ENCODE assay signal across 8 cellular contexts in genomic region chr17:76623271-76624146, GRCh38. TPM values are rescaled to one million over a fixed set of nuclear protein-coding genes. Genes with fewer than 3 reads are reported as not detected.
DNase-seq lines count a peak whose midpoint lies in the region; ATAC-seq and TF ChIP-seq lines count a peak whose summit lies in the region.

No MANE protein-coding gene starts in this region.

- ATAC-seq in gastroesophageal sphincter (peak; percentile 92), HG02870 (IDR thresholded peaks at IDR 0.05; ENCODE audit: unreplicated experiment) (no peak)

- TF ChIP-seq RAD21 in SK-N-SH (IDR thresholded peaks at IDR 0.05; ENCODE audit: low read length) = peak; percentile 91

- peak in 1 of 2 experiments; percentile 3; a peak in 1 of 4 replicates for TF ChIP-seq EP300 in SK-N-SH (IDR thresholded peaks at IDR 0.05; ENCODE audit: borderline replicate concordance in 1 of 2, low read depth in 1 of 2, low read length in 1 of 2)
- TF ChIP-seq EP300 in gastroesophageal sphincter (IDR thresholded peaks at IDR 0.05) = no peak
- no peak for TF ChIP-seq EP300 in ovary (IDR thresholded peaks at IDR 0.05)

- 22% methylated on average over 18 of the region's 18 CpGs for WGBS in SK-N-SH (ENCODE audit: low lambda C conversion rate)
- 15 to 21% methylated on average over 13 to 18 of the region's 18 CpGs for WGBS in gastroesophageal sphincter (ENCODE audit: low coverage in 1 of 2), 2 donors
- WGBS in ovary, 3 donors = 18 to 23% (median 21%) methylated on average over 18 of the region's 18 CpGs
- 29 to 31% methylated on average over 18 of the region's 18 CpGs for whole genome bisulfite sequencing in thyroid gland, 2 donors

- no peaks in the 10 kb centered on the region for H3K79me2 ChIP-seq in SK-N-SH (ENCODE audit: insufficient read depth)

- peak; percentile 17 for DNase-seq in DMS79 (lab: John Stamatoyannopoulos, UW)
- peak; percentile 78 for DNase-seq in LoVo (ENCODE audit: low spot score)
- DNase-seq in SK-N-SH = peak; percentile 94
- DNase-seq in activated gamma-delta T cell treated with anti-CD3 and anti-CD28 coated beads, Interleukin-2, amount 50 U/mL, for 16 hours (ENCODE audit: low read depth) = peak; percentile 52
- peak; percentile 62 to 87 (median 79) for DNase-seq in ovary
- peak; percentile 72 to 78 for DNase-seq in thyroid gland

- intact Hi-C loops in ovary (cut with DNase I) (loop anchor here in 2 of 4 donors (10.0 kb wide), 2 partner anchors 91 to 99 kb away; partner anchors contain the start of gene MXRA7 (in 1 of the 2)), thyroid gland (cut with DNase I) (loop anchor here (10.0 kb wide), 2 partner anchors 91 to 99 kb away; partner anchors contain the start of gene MXRA7)

- H3K27ac ChIP-seq in SK-N-SH (ENCODE audit: low read depth in 2 of 2, low read length in 1 of 2) (peak overlapping the region; percentile 47 to 53; a peak in 3 of 4 replicates), gastroesophageal sphincter (no peak overlapping the region), ovary (no peak overlapping the region), thyroid gland (no peak overlapping the region)

- H3K4me1 ChIP-seq in SK-N-SH (ENCODE audit: control insufficient read depth in 1 of 2, insufficient read depth in 2 of 2, low read depth in 1 of 2, low read length in 1 of 2) (0 out of 4 replicates have a peak, but pooled peaks cover 0 to 8% of the 10 kb centered on the region in 2 experiments), gastroesophageal sphincter (peaks cover 0 to 5% (median 0%) of the 10 kb centered on the region in 3 donors), ovary (ENCODE audit: insufficient read depth) (no peaks in the 10 kb centered on the region), thyroid gland (no peaks in the 10 kb centered on the region)

- no peaks in the 10 kb centered on the region for H3K9me3 ChIP-seq in SK-N-SH
- no peaks in the 10 kb centered on the region for H3K9me3 ChIP-seq in gastroesophageal sphincter
- H3K9me3 ChIP-seq in ovary = no peaks in the 10 kb centered on the region
- no peaks in the 10 kb centered on the region for H3K9me3 ChIP-seq in thyroid gland

- H3K4me2 ChIP-seq in SK-N-SH = peak overlapping the region; percentile 36; the same call in 1 of the 2 replicates

- POLR2A ChIA-PET in SK-N-SH (lab: Yijun Ruan, JAX) = interaction anchor here (0.7 to 1.8 kb wide), 8 partner anchors 11 to 80 kb away, joined by 3 to 6 read pairs (median 3); no protein-coding TSS in a partner anchor

- no peaks in the 10 kb centered on the region for H4K20me1 ChIP-seq in SK-N-SH (ENCODE audit: insufficient read depth)

- CTCF ChIA-PET in SK-N-SH (lab: Yijun Ruan, JAX) = interaction anchor here (0.6 to 7.8 kb wide), 74 partner anchors 10 to 446 kb away, joined by 3 to 206 read pairs (median 6); partner anchors contain the start of genes AANAT, PRCD, PRPSAP1 and ST6GALNAC1

- H3F3A ChIP-seq in SK-N-SH (replicated peaks; ENCODE audit: insufficient read depth) = peaks cover 5% of the 10 kb centered on the region

- H3K9me2 ChIP-seq in SK-N-SH = no peaks in the 10 kb centered on the region

- H3K9ac ChIP-seq in SK-N-SH = no peak overlapping the region; the same call in 1 of the 2 replicates

- TF ChIP-seq POLR2A in gastroesophageal sphincter (IDR thresholded peaks at IDR 0.05) = no peak
- no peak for TF ChIP-seq POLR2A in ovary (IDR thresholded peaks at IDR 0.05)
- TF ChIP-seq POLR2A in thyroid gland (IDR thresholded peaks at IDR 0.05) = no peak

- H3K36me3 ChIP-seq in SK-N-SH (replicated peaks in 1 of 2; ENCODE audit: control insufficient read depth in 1 of 2, insufficient read depth in 2 of 2, low read length in 1 of 2) = no peaks in the 10 kb centered on the region
- no peaks in the 10 kb centered on the region for H3K36me3 ChIP-seq in gastroesophageal sphincter
- no peaks in the 10 kb centered on the region for H3K36me3 ChIP-seq in ovary
- H3K36me3 ChIP-seq in thyroid gland = no peaks in the 10 kb centered on the region

- H3K27me3 ChIP-seq in SK-N-SH (ENCODE audit: insufficient read depth) (peaks cover 19% of the 10 kb centered on the region; the same call in 1 of the 2 replicates), gastroesophageal sphincter (no peaks in the 10 kb centered on the region), ovary (no peaks in the 10 kb centered on the region), thyroid gland (no peaks in the 10 kb centered on the region)

- peak; percentile 99 for TF ChIP-seq CTCF in SK-N-SH (IDR thresholded peaks at IDR 0.05)
- TF ChIP-seq CTCF in gastroesophageal sphincter (IDR thresholded peaks at IDR 0.05) = peak in 3 of 4 experiments; percentile 90 to 94 (median 91)
- TF ChIP-seq CTCF in ovary (IDR thresholded peaks at IDR 0.05) = peak; percentile 71 to 95 (median 78)
- TF ChIP-seq CTCF in thyroid gland (IDR thresholded peaks at IDR 0.05) = peak; percentile 69 to 98 (median 90)

- H2AFZ ChIP-seq in SK-N-SH (ENCODE audit: low read depth) = peak overlapping the region; percentile 23; the same call in 1 of the 2 replicates

- H3K4me3 ChIP-seq in SK-N-SH (ENCODE audit: low read depth in 2 of 2, low read length in 1 of 2) = peak overlapping the region in 1 of 2 experiments; percentile 15; a peak in 2 of 4 replicates
- no peak overlapping the region for H3K4me3 ChIP-seq in gastroesophageal sphincter
- no peak overlapping the region for H3K4me3 ChIP-seq in ovary
- no peak overlapping the region for H3K4me3 ChIP-seq in thyroid gland (replicated peaks in 1 of 3)

TF ChIP-seq in SK-N-SH, 30 proteins besides CTCF, POLR2A, EP300 and RAD21 (continues in another document):
- TF ChIP-seq FOXJ3 (CRISPR knock-in tag; IDR thresholded peaks at IDR 0.05) (no peak), EZH2phosphoT487 (IDR thresholded peaks at IDR 0.05; ENCODE audit: borderline replicate concordance, low read depth) (no peak), CHD2 (IDR thresholded peaks at IDR 0.05; ENCODE audit: low read length, partially characterized antibody) (peak; percentile 58), SMC3 (IDR thresholded peaks at IDR 0.05; ENCODE audit: low read depth, low read length) (peak; percentile 96), RCOR1 (IDR thresholded peaks at IDR 0.05; ENCODE audit: low read length) (no peak), ELF1 (IDR thresholded peaks at IDR 0.05) (no peak), GATA2 (CRISPR knock-in tag; IDR thresholded peaks at IDR 0.05) (no peak), TCF12 (IDR thresholded peaks at IDR 0.05) (peak; percentile 61), MEF2A (IDR thresholded peaks at IDR 0.05; ENCODE audit: borderline replicate concordance, low read depth) (no peak), POLR2AphosphoS5 (IDR thresholded peaks at IDR 0.05; ENCODE audit: low read depth, low read length) (peak; percentile 44; the same call in 1 of the 2 replicates), NFIC (IDR thresholded peaks at IDR 0.05; ENCODE audit: borderline replicate concordance) (no peak)
- TF ChIP-seq, protein P1, sequence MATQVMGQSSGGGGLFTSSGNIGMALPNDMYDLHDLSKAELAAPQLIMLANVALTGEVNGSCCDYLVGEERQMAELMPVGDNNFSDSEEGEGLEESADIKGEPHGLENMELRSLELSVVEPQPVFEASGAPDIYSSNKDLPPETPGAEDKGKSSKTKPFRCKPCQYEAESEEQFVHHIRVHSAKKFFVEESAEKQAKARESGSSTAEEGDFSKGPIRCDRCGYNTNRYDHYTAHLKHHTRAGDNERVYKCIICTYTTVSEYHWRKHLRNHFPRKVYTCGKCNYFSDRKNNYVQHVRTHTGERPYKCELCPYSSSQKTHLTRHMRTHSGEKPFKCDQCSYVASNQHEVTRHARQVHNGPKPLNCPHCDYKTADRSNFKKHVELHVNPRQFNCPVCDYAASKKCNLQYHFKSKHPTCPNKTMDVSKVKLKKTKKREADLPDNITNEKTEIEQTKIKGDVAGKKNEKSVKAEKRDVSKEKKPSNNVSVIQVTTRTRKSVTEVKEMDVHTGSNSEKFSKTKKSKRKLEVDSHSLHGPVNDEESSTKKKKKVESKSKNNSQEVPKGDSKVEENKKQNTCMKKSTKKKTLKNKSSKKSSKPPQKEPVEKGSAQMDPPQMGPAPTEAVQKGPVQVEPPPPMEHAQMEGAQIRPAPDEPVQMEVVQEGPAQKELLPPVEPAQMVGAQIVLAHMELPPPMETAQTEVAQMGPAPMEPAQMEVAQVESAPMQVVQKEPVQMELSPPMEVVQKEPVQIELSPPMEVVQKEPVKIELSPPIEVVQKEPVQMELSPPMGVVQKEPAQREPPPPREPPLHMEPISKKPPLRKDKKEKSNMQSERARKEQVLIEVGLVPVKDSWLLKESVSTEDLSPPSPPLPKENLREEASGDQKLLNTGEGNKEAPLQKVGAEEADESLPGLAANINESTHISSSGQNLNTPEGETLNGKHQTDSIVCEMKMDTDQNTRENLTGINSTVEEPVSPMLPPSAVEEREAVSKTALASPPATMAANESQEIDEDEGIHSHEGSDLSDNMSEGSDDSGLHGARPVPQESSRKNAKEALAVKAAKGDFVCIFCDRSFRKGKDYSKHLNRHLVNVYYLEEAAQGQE (IDR thresholded peaks at IDR 0.05; ENCODE audit: low read depth, low read length) = 0 out of 2 replicates have a peak, but pooled peaks have one; percentile 10
- TF ChIP-seq, protein P2, sequence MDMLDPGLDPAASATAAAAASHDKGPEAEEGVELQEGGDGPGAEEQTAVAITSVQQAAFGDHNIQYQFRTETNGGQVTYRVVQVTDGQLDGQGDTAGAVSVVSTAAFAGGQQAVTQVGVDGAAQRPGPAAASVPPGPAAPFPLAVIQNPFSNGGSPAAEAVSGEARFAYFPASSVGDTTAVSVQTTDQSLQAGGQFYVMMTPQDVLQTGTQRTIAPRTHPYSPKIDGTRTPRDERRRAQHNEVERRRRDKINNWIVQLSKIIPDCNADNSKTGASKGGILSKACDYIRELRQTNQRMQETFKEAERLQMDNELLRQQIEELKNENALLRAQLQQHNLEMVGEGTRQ (IDR thresholded peaks at IDR 0.05; ENCODE audit: borderline replicate concordance, low read depth, low read length) = no peak

RNA-seq across cellular contexts. Expression of gene ST6GALNAC1, which starts 20.0 kb away (rescaled TPM):
- polyA plus RNA-seq in SK-N-SH (2012; rRNA removed) = not detected in 2 replicates
- not detected in 2 replicates for polyA plus RNA-seq in SK-N-SH (2012; cell fraction: cytosol; rRNA removed)
- polyA plus RNA-seq in SK-N-SH (2012; cell fraction: nucleus; rRNA removed) = 0.11 TPM in 1 of 2 replicates, not detected in the other
- 1 to 10 TPM in 3 of 4 donors, under 1 TPM in 1; 0.47 to 9.6 (median 3.7) TPM for total RNA-seq in gastroesophageal sphincter
- total RNA-seq in ovary = 10 to 100 TPM in 1 of 7 donors, 1 to 10 TPM in 4, under 1 TPM in 2; 0.73 to 10.5 (median 3.7) TPM
- polyA plus RNA-seq in ovary = 1 to 10 TPM; 3.6 to 6.1 TPM
- 1 to 10 TPM in 2 of 4 donors, under 1 TPM in 2; 0.29 to 7.0 (median 1.1) TPM for total RNA-seq in thyroid gland

RNA-seq across cellular contexts. Expression of gene ST6GALNAC2, which starts 37.8 kb away (rescaled TPM):
- polyA plus RNA-seq in SK-N-SH (2012; rRNA removed) (0.57 and 0.94 TPM in 2 replicates), ovary (1 to 10 TPM; 1.4 to 5.0 TPM)
- polyA plus RNA-seq in SK-N-SH (2012; cell fraction: cytosol; rRNA removed) = 0.44 and 0.60 TPM in 2 replicates
- polyA plus RNA-seq in SK-N-SH (2012; cell fraction: nucleus; rRNA removed) = 0.49 and 1.7 TPM in 2 replicates
- total RNA-seq in gastroesophageal sphincter (10 to 100 TPM in 2 of 4 donors, 1 to 10 TPM in 2; 5.4 to 27.1 (median 10.6) TPM), ovary (10 to 100 TPM in 1 of 7 donors, 1 to 10 TPM in 6; 1.9 to 61.6 (median 4.9) TPM), thyroid gland (10 to 100 TPM; 32.7 to 65.4 (median 42.6) TPM)

Comparison
In these comparisons a context has a peak if more than half of its experiments do, and no peak if none do; other contexts are left out.
1. DNase-seq: peak in every context shown above with its lines; median percentile 94 in SK-N-SH; 79 in ovary; 78 in LoVo; 75 in thyroid gland; 52 in activated gamma-delta T cell treated with anti-CD3 and anti-CD28 coated beads, Interleukin-2, amount 50 U/mL, for 16 hours; 17 in DMS79.
2. H3K27ac ChIP-seq: peak in SK-N-SH (2 of 2); none in gastroesophageal sphincter (0 of 4), ovary (0 of 2) and thyroid gland (0 of 3).
3. Peak in every context shown above with its lines, with median percentiles within 50 percentile points of each other: CTCF ChIP-seq.